In genomic region chr15:44598066-44598465, GRCh38 we compare ENCODE assay signal across 21 cellular contexts.
DNase-seq lines count a peak whose midpoint lies in the region; ATAC-seq and TF ChIP-seq lines count a peak whose summit lies in the region.
"Had no signal": no experiment of that assay in that cellular context is flagged by ENCODE, and none has a peak within 500 bp of the region (broad histone marks: within the 10 kb centered on the region; RNA-seq: fewer than 3 reads in every experiment).

No MANE protein-coding gene starts in this region.

- 91% methylated on average over 1 of the region's 1 CpG; no CpG with 5 or more reads in 1 of the 2 experiments for WGBS in endodermal cell (ENCODE audit: insufficient coverage in 1 of 2, insufficient read length in 1 of 2), 2 experiments
- 50 to 60% methylated on average over 1 of the region's 1 CpG for WGBS in thyroid gland, 2 donors
- WGBS in aorta, 2 donors, result 88 to 96% methylated on average over 1 of the region's 1 CpG

- peak overlapping the region; percentile 47 for H3K27ac Mint-ChIP-seq in activated T-cell treated with anti-CD3 and anti-CD28 coated beads, Interleukin-2, amount 50 U/mL, for 72 hours
- H3K27ac Mint-ChIP-seq in WTC11 (peak overlapping the region; percentile 7; the same call in 1 of the 2 replicates), endodermal cell (peak overlapping the region; percentile 75)

- H3K9me3 ChIP-seq in endodermal cell (ENCODE audit: control insufficient read depth, low read length), result no peaks in the 10 kb centered on the region
- no peaks in the 10 kb centered on the region for H3K9me3 ChIP-seq in thyroid gland
- H3K9me3 ChIP-seq in aorta (ENCODE audit: control insufficient read depth, low read length), result no peaks in the 10 kb centered on the region
- H3K9me3 ChIP-seq: breast epithelium, heart right ventricle, MG63, mucosa of descending colon had no signal

- H3K4me3 Mint-ChIP-seq in activated T-cell treated with anti-CD3 and anti-CD28 coated beads, Interleukin-2, amount 50 U/mL, for 72 hours, result no peak overlapping the region
- no peak overlapping the region for H3K4me3 Mint-ChIP-seq in activated T-cell treated with anti-CD3 and anti-CD28 coated beads, Interleukin-2, amount 50 U/mL, for 4 hours
- H3K4me3 Mint-ChIP-seq in WTC11 (no peak overlapping the region), endodermal cell (no peak overlapping the region)

- H3K36me3 Mint-ChIP-seq in activated T-cell treated with anti-CD3 and anti-CD28 coated beads, Interleukin-2, amount 50 U/mL, for 72 hours (ENCODE audit: insufficient read depth in 2 of 2), result peaks cover 3 to 29% of the 10 kb centered on the region in 2 donors
- peaks cover 20% of the 10 kb centered on the region for H3K36me3 Mint-ChIP-seq in activated T-cell treated with anti-CD3 and anti-CD28 coated beads, Interleukin-2, amount 50 U/mL, for 4 hours (ENCODE audit: insufficient read depth)
- H3K36me3 Mint-ChIP-seq in WTC11, result peaks cover 36% of the 10 kb centered on the region
- peaks cover 56% of the 10 kb centered on the region for H3K36me3 Mint-ChIP-seq in endodermal cell (ENCODE audit: low read depth)

- H3K9ac ChIP-seq in endodermal cell (ENCODE audit: extremely low read depth, low read length, poor library complexity, severe bottlenecking), result no peak overlapping the region
- H3K9ac ChIP-seq: GM23248 had no signal

- TF ChIP-seq CTCF in WTC11 (IDR thresholded peaks at IDR 0.05) (no peak), endodermal cell (conservative IDR thresholded peaks at IDR 0.05) (no peak), thyroid gland (IDR thresholded peaks at IDR 0.05) (no peak)

- CTCF ChIA-PET in WTC11 (lab: Charles Lee), result no interaction called here

- H3K9me3 Mint-ChIP-seq in activated T-cell treated with anti-CD3 and anti-CD28 coated beads, Interleukin-2, amount 50 U/mL, for 72 hours, result no peaks in the 10 kb centered on the region
- H3K9me3 Mint-ChIP-seq in activated T-cell treated with anti-CD3 and anti-CD28 coated beads, Interleukin-2, amount 50 U/mL, for 4 hours, result no peaks in the 10 kb centered on the region
- H3K9me3 Mint-ChIP-seq in WTC11 (no peaks in the 10 kb centered on the region), endodermal cell (no peaks in the 10 kb centered on the region)

- no peaks in the 10 kb centered on the region for H3K27me3 Mint-ChIP-seq in activated T-cell treated with anti-CD3 and anti-CD28 coated beads, Interleukin-2, amount 50 U/mL, for 72 hours (ENCODE audit: low read depth)
- no peaks in the 10 kb centered on the region for H3K27me3 Mint-ChIP-seq in activated T-cell treated with anti-CD3 and anti-CD28 coated beads, Interleukin-2, amount 50 U/mL, for 4 hours (ENCODE audit: low read depth)
- H3K27me3 Mint-ChIP-seq in WTC11 (ENCODE audit: low read depth), result no peaks in the 10 kb centered on the region
- H3K27me3 Mint-ChIP-seq in endodermal cell (ENCODE audit: insufficient read depth), result no peaks in the 10 kb centered on the region

- H3K4me3 ChIP-seq in endodermal cell (ENCODE audit: low read length) (no peak overlapping the region), thyroid gland (replicated peaks in 1 of 3) (no peak overlapping the region), aorta (ENCODE audit: low read length in 2 of 2) (no peak overlapping the region)
- H3K4me3 ChIP-seq: breast epithelium, coronary artery, GM23248, heart right ventricle, MG63, mucosa of descending colon had no signal

- H3K27ac ChIP-seq in endodermal cell (ENCODE audit: low read depth, low read length) (no peak overlapping the region), thyroid gland (peak overlapping the region; percentile 94 to 97 (median 96)), aorta (ENCODE audit: low read depth in 1 of 2, low read length in 2 of 2) (no peak overlapping the region)
- H3K27ac ChIP-seq: coronary artery, GM23248 had no signal

- TF ChIP-seq POLR2A in thyroid gland (IDR thresholded peaks at IDR 0.05), result no peak

- H3K4me1 ChIP-seq in endodermal cell (ENCODE audit: control insufficient read depth, insufficient read depth, low read length) (peaks cover 8% of the 10 kb centered on the region), thyroid gland (peaks cover 36 to 57% of the 10 kb centered on the region in 2 donors), aorta (ENCODE audit: control insufficient read depth in 1 of 2, insufficient read depth in 2 of 2, low read length in 2 of 2) (peaks cover 0 to 4% of the 10 kb centered on the region in 2 donors)
- H3K4me1 ChIP-seq: breast epithelium had no signal

- no peak for DNase-seq in activated T-cell treated with anti-CD3 and anti-CD28 coated beads, Interleukin-2, amount 50 U/mL, for 72 hours
- DNase-seq in activated T-cell treated with anti-CD3 and anti-CD28 coated beads, Interleukin-2, amount 50 U/mL, for 4 hours, result no peak
- DNase-seq in WTC11 (ENCODE audit: low spot score) (no peak), endodermal cell (no peak), thyroid gland (no peak), aorta (no peak)
- DNase-seq: activated CD4-positive, CD25-positive, alpha-beta regulatory T cell treated with anti-CD3 and anti-CD28 coated beads, Interleukin-2, amount 50 U/mL, for 72 hours; DMS153; GM23248; heart right ventricle; IMR-90; MG63; mucosa of descending colon; NCI-H1436; NCI-H510A treated with DMSO at 0.1 percent for 48 hours; stimulated activated CD4-positive, alpha-beta T cell treated with anti-CD3 and anti-CD28 coated beads, Interleukin-4, amount 100 ng/mL, for 1 hour; substantia nigra had no signal

- ATAC-seq in activated T-cell treated with anti-CD3 and anti-CD28 coated beads, Interleukin-2, amount 50 U/mL, for 72 hours (replicated peaks in 1 of 2), result no peak
- ATAC-seq in activated T-cell treated with anti-CD3 and anti-CD28 coated beads, Interleukin-2, amount 50 U/mL, for 4 hours, result no peak
- ATAC-seq in WTC11 (no peak), aorta (ENCODE audit: low FRiP score) (no peak), HG03108 (IDR thresholded peaks at IDR 0.05; ENCODE audit: unreplicated experiment) (no peak), HG03457 (IDR thresholded peaks at IDR 0.05; ENCODE audit: unreplicated experiment) (no peak)
- ATAC-seq: heart right ventricle, mucosa of descending colon had no signal

- POLR2A ChIA-PET in WTC11 (lab: Charles Lee), result no interaction called here

- H3K4me1 Mint-ChIP-seq in activated T-cell treated with anti-CD3 and anti-CD28 coated beads, Interleukin-2, amount 50 U/mL, for 72 hours (ENCODE audit: low read depth), result peaks cover 36% of the 10 kb centered on the region
- peaks cover 33% of the 10 kb centered on the region for H3K4me1 Mint-ChIP-seq in activated T-cell treated with anti-CD3 and anti-CD28 coated beads, Interleukin-2, amount 50 U/mL, for 4 hours (ENCODE audit: low read depth)
- H3K4me1 Mint-ChIP-seq in WTC11, result no peaks in the 10 kb centered on the region
- peaks cover 17% of the 10 kb centered on the region for H3K4me1 Mint-ChIP-seq in endodermal cell

- intact Hi-C loops in thyroid gland (cut with DNase I), result no loop called here
- intact Hi-C loops in aorta (cut with DNase I), result loop anchor here in 1 of 2 donors (5.0 kb wide), 1 partner anchor 139 kb away; the partner anchor contains the start of gene TRIM69

- H3K27me3 ChIP-seq in endodermal cell (ENCODE audit: control insufficient read depth, insufficient read depth, low read length, poor library complexity, severe bottlenecking), result no peaks in the 10 kb centered on the region
- H3K27me3 ChIP-seq in thyroid gland, result no peaks in the 10 kb centered on the region
- H3K27me3 ChIP-seq in aorta (ENCODE audit: control insufficient read depth in 1 of 2, insufficient read depth in 2 of 2, low read length in 1 of 2), result no peaks in the 10 kb centered on the region
- H3K27me3 ChIP-seq: breast epithelium, heart right ventricle, MG63 had no signal

- H3K36me3 ChIP-seq in endodermal cell (ENCODE audit: control insufficient read depth, insufficient read depth, low read length) (peaks cover 44% of the 10 kb centered on the region), thyroid gland (peaks cover 6 to 9% of the 10 kb centered on the region in 2 donors), aorta (ENCODE audit: control insufficient read depth in 1 of 2, insufficient read depth in 2 of 2, low read length in 1 of 2) (peaks cover 4 to 10% of the 10 kb centered on the region in 2 donors)
- H3K36me3 ChIP-seq: breast epithelium had no signal

TF ChIP-seq in WTC11, 78 proteins besides CTCF, POLR2A, EP300 and RAD21 (continues in another document):
- TF ChIP-seq, protein P1, sequence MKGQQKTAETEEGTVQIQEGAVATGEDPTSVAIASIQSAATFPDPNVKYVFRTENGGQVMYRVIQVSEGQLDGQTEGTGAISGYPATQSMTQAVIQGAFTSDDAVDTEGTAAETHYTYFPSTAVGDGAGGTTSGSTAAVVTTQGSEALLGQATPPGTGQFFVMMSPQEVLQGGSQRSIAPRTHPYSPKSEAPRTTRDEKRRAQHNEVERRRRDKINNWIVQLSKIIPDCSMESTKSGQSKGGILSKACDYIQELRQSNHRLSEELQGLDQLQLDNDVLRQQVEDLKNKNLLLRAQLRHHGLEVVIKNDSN (CRISPR knock-in tag; IDR thresholded peaks at IDR 0.05), result no peak
- TF ChIP-seq KAT7 (CRISPR knock-in tag; IDR thresholded peaks at IDR 0.05; ENCODE audit: borderline replicate concordance) (no peak), ZNF425 (CRISPR knock-in tag; conservative IDR thresholded peaks at IDR 0.05) (no peak), NFE2L1 (CRISPR knock-in tag; IDR thresholded peaks at IDR 0.05) (no peak)

Comparison
In these comparisons a context has a peak if more than half of its experiments do, and no peak if none do; other contexts are left out.
1. H3K27ac Mint-ChIP-seq: peak in every context shown above with its lines; median percentile 75 in endodermal cell; 47 in activated T-cell treated with anti-CD3 and anti-CD28 coated beads, Interleukin-2, amount 50 U/mL, for 72 hours; 7 in WTC11.
2. H3K27ac ChIP-seq: peak in thyroid gland (3 of 3); none in endodermal cell (single experiment) and aorta (0 of 2).